12 cellular contexts compared by ENCODE assay signal in genomic region chr6:156949376-156949775, GRCh38.
DNase-seq lines count a peak whose midpoint lies in the region; ATAC-seq and TF ChIP-seq lines count a peak whose summit lies in the region.
"Had no signal": no experiment of that assay in that cellular context is flagged by ENCODE, and none has a peak within 500 bp of the region (broad histone marks: within the 10 kb centered on the region; RNA-seq: fewer than 3 reads in every experiment).

No MANE protein-coding gene starts in this region.

- H3K4me3 Mint-ChIP-seq in nephron progenitor cell: no peak overlapping the region
- H3K4me3 Mint-ChIP-seq: brain, immature natural killer cell had no signal

- H3K27me3 Mint-ChIP-seq in nephron progenitor cell (ENCODE audit: low read depth, poor library complexity): no peaks in the 10 kb centered on the region
- H3K27me3 Mint-ChIP-seq: brain had no signal

- H3K9me3 ChIP-seq in PC-3 (ENCODE audit: low read length) (no peaks in the 10 kb centered on the region), esophagus (ENCODE audit: control insufficient read depth in 2 of 2, insufficient read depth in 1 of 2, low read depth in 1 of 2, low read length in 1 of 2) (no peaks in the 10 kb centered on the region), ascending aorta (no peaks in the 10 kb centered on the region)

- peak overlapping the region; percentile 23 for H3K4me3 ChIP-seq in PC-3 (ENCODE audit: low read length)
- H3K4me3 ChIP-seq in esophagus (ENCODE audit: low read depth in 1 of 2, low read length in 2 of 2): no peak overlapping the region
- H3K4me3 ChIP-seq in ascending aorta: no peak overlapping the region

- no peak overlapping the region for H3K9ac ChIP-seq in PC-3 (ENCODE audit: low read length)

- BruUV-seq in PC-3 (replicated peaks; lab: Mats Ljungman, UMichigan): no TSS peak

- intact Hi-C loops in PC-3 (cut with micrococcal nuclease) (loop anchor here (1.0 to 10.0 kb wide), 2 partner anchors 169 to 265 kb away; no protein-coding TSS in a partner anchor), ascending aorta (cut with DNase I) (no loop called here)

- H4K20me1 ChIP-seq in PC-3 (ENCODE audit: low read length): no peaks in the 10 kb centered on the region

- H3K36me3 ChIP-seq in PC-3 (ENCODE audit: low read depth, low read length): no peaks in the 10 kb centered on the region
- no peaks in the 10 kb centered on the region for H3K36me3 ChIP-seq in esophagus (ENCODE audit: control insufficient read depth in 2 of 2, insufficient read depth in 2 of 2, low read length in 1 of 2)
- H3K36me3 ChIP-seq in ascending aorta: no peaks in the 10 kb centered on the region

- H3K9me2 ChIP-seq in PC-3 (replicated peaks; ENCODE audit: low read length): no peaks in the 10 kb centered on the region

- 26 to 29% methylated on average over 2 of the region's 2 CpGs for WGBS in esophagus, 2 donors

- peaks cover 56% of the 10 kb centered on the region for H3K4me1 Mint-ChIP-seq in nephron progenitor cell

- peaks cover 6% of the 10 kb centered on the region for H3K36me3 Mint-ChIP-seq in nephron progenitor cell (ENCODE audit: low read depth)
- H3K36me3 Mint-ChIP-seq: brain, immature natural killer cell had no signal

- CTCF ChIA-PET in PC-3 (lab: Charles Lee): interaction anchor here (0.6 kb wide), 1 partner anchor 66 kb away, joined by 3 read pairs; no protein-coding TSS in a partner anchor

- no peaks in the 10 kb centered on the region for H3K27me3 ChIP-seq in PC-3 (ENCODE audit: low read length)
- no peaks in the 10 kb centered on the region for H3K27me3 ChIP-seq in esophagus (ENCODE audit: control insufficient read depth in 1 of 2, insufficient read depth in 2 of 2, low read length in 2 of 2)
- H3K27me3 ChIP-seq in ascending aorta: no peaks in the 10 kb centered on the region

- peaks cover 3% of the 10 kb centered on the region for H3K9me3 Mint-ChIP-seq in nephron progenitor cell
- H3K9me3 Mint-ChIP-seq: brain, immature natural killer cell had no signal

- peak overlapping the region; percentile 79 for H3K27ac Mint-ChIP-seq in nephron progenitor cell

- H3K4me1 ChIP-seq in PC-3 (ENCODE audit: insufficient read depth, low read length): peaks cover 74% of the 10 kb centered on the region
- peaks cover 2 to 12% of the 10 kb centered on the region in 2 donors for H3K4me1 ChIP-seq in esophagus (ENCODE audit: control insufficient read depth in 2 of 2, insufficient read depth in 2 of 2, low read length in 1 of 2)
- peaks cover 0 to 10% of the 10 kb centered on the region in 2 donors for H3K4me1 ChIP-seq in ascending aorta

- TF ChIP-seq CTCF in PC-3 (conservative IDR thresholded peaks at IDR 0.05; ENCODE audit: low read depth, low read length) (no peak), nephron progenitor cell (IDR thresholded peaks at IDR 0.05) (no peak), ascending aorta (IDR thresholded peaks at IDR 0.05) (no peak)

- POLR2A ChIA-PET in PC-3 (lab: Charles Lee; ENCODE audit: unreplicated experiment): no interaction called here

- peak overlapping the region; percentile 75 for H3K4me2 ChIP-seq in PC-3 (ENCODE audit: low read length)

- peak; percentile 51 for ATAC-seq in PC-3
- ATAC-seq in HG02759 (IDR thresholded peaks at IDR 0.05; ENCODE audit: unreplicated experiment): no peak

- H3K27ac ChIP-seq in PC-3 (ENCODE audit: low read length): peak overlapping the region; percentile 69
- peak overlapping the region; percentile 47 to 82 for H3K27ac ChIP-seq in esophagus (ENCODE audit: low read depth in 2 of 2, low read length in 1 of 2)
- no peak overlapping the region for H3K27ac ChIP-seq in ascending aorta

- H3K79me2 ChIP-seq in PC-3 (ENCODE audit: low read length): peaks cover 68% of the 10 kb centered on the region

- H3F3A ChIP-seq in PC-3 (ENCODE audit: low read length, unreplicated experiment): no peaks in the 10 kb centered on the region

- DNase-seq in GM03348 (ENCODE audit: low spot score) (peak; percentile 78), PC-3 (peak; percentile 78), nephron progenitor cell (no peak), ascending aorta (ENCODE audit: low spot score in 2 of 2) (no peak), NCI-H748 treated with DMSO at 0.1 percent for 48 hours (lab: John Stamatoyannopoulos, UW) (no peak), NCI-H2227 treated with DMSO at 0.1 percent for 48 hours (lab: John Stamatoyannopoulos, UW) (no peak)
- DNase-seq: activated CD4-positive, alpha-beta T cell treated with anti-CD3 and anti-CD28 coated beads for 4 hours; immature natural killer cell; NCI-H510A had no signal

- H2AFZ ChIP-seq in PC-3 (ENCODE audit: low read length): no peak overlapping the region

Comparison
In these comparisons a context has a peak if more than half of its experiments do, and no peak if none do; other contexts are left out.
1. DNase-seq: peak in GM03348 (single experiment) and PC-3 (single experiment); none in nephron progenitor cell (single experiment), ascending aorta (0 of 2), NCI-H748 treated with DMSO at 0.1 percent for 48 hours (single experiment) and NCI-H2227 treated with DMSO at 0.1 percent for 48 hours (single experiment).
2. H3K27ac ChIP-seq: peak in PC-3 (single experiment) and esophagus (2 of 2); none in ascending aorta (0 of 2).